ENCODE assay signal across 10 cellular contexts in the genomic region with DNA sequence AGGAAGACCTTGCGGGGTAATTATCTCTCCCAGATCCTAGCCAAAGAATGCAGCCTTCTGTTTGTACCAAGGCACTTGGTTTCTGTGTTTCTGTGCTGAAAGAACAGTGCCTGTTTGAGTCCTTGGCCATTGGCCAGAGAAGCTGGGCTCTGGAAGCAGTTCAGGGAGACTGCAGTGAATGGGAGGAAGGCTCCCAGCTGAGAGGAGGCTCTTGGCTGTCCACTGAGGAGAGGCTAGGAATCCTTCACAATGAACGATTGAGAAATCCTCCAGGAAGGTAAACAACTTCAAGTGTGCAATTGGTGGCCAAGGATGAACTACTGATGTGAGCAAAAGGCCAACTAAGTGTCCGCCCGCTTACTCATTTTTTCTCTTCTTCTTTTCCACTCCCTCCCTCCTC.
A peak's percentile ranks its signal among the peaks of the same experiment; 100 is the strongest.
DNase-seq lines count a peak whose midpoint lies in the region; ATAC-seq and TF ChIP-seq lines count a peak whose summit lies in the region.
"Had no signal": no experiment of that assay in that cellular context is flagged by ENCODE, and none has a peak within 500 bp of the region (broad histone marks: within the 10 kb centered on the region; RNA-seq: fewer than 3 reads in every experiment).

No MANE protein-coding gene starts in this region.

- H3K27ac ChIP-seq in caudate nucleus (ENCODE audit: low read depth, low read length): no peak overlapping the region
- no peak overlapping the region for H3K27ac ChIP-seq in substantia nigra (ENCODE audit: low read depth, low read length, poor library complexity, severe bottlenecking)

- CTCF ChIA-PET in Caco-2 (lab: Charles Lee) (interaction anchor here (0.6 kb wide), 1 partner anchor 30 kb away, joined by 3 read pairs; no protein-coding TSS in a partner anchor), HEK293T (lab: Yijun Ruan, JAX) (no interaction called here)

- H3K4me3 Mint-ChIP-seq in Caco-2 (ENCODE audit: unreplicated experiment): no peak overlapping the region
- H3K4me3 Mint-ChIP-seq: activated naive CD4-positive, alpha-beta T cell treated with anti-CD3 and anti-CD28 coated beads, Interleukin-2, amount 50 U/mL, for 24 hours had no signal

- H3K9me3 Mint-ChIP-seq in Caco-2 (ENCODE audit: unreplicated experiment): no peaks in the 10 kb centered on the region
- H3K9me3 Mint-ChIP-seq: activated naive CD4-positive, alpha-beta T cell treated with anti-CD3 and anti-CD28 coated beads, Interleukin-2, amount 50 U/mL, for 24 hours had no signal

- H3K9me3 ChIP-seq in Caco-2: no peaks in the 10 kb centered on the region

- no peaks in the 10 kb centered on the region for H3K4me1 ChIP-seq in Caco-2

- H3K36me3 Mint-ChIP-seq in Caco-2 (ENCODE audit: insufficient read depth, unreplicated experiment): no peaks in the 10 kb centered on the region
- H3K36me3 Mint-ChIP-seq: activated naive CD4-positive, alpha-beta T cell treated with anti-CD3 and anti-CD28 coated beads, Interleukin-2, amount 50 U/mL, for 24 hours had no signal

- no peaks in the 10 kb centered on the region for H3K27me3 Mint-ChIP-seq in Caco-2 (ENCODE audit: insufficient read depth, unreplicated experiment)

- POLR2A ChIA-PET in Caco-2 (lab: Charles Lee): no interaction called here
- POLR2A ChIA-PET in HEK293T (lab: Yijun Ruan, JAX): no interaction called here

- intact Hi-C loops in left colon (cut with DNase I, micrococcal nuclease) (no loop called here), Caco-2 (cut with micrococcal nuclease; ENCODE audit: unreplicated experiment) (no loop called here)

- no peak for ATAC-seq in left colon
- ATAC-seq in HG03108 (IDR thresholded peaks at IDR 0.05; ENCODE audit: unreplicated experiment): no peak

- no peak overlapping the region for H3K27ac Mint-ChIP-seq in Caco-2 (ENCODE audit: unreplicated experiment)
- H3K27ac Mint-ChIP-seq: activated naive CD4-positive, alpha-beta T cell treated with anti-CD3 and anti-CD28 coated beads, Interleukin-2, amount 50 U/mL, for 24 hours had no signal

- H3K4me1 Mint-ChIP-seq in Caco-2 (ENCODE audit: low read depth, unreplicated experiment): no peaks in the 10 kb centered on the region
- H3K4me1 Mint-ChIP-seq: activated naive CD4-positive, alpha-beta T cell treated with anti-CD3 and anti-CD28 coated beads, Interleukin-2, amount 50 U/mL, for 24 hours had no signal

- no peaks in the 10 kb centered on the region for H3K36me3 ChIP-seq in Caco-2 (ENCODE audit: control insufficient read depth, insufficient read depth, low read length)

- DNase-seq in NCI-H2196 treated with DMSO at 0.1 percent for 48 hours (lab: John Stamatoyannopoulos, UW; ENCODE audit: unreplicated experiment) (peak; percentile 49), caudate nucleus (lab: John Stamatoyannopoulos, UW) (peak in 52 of 61 donors; percentile 1 to 87 (median 35)), left colon (peak; percentile 11 to 48), substantia nigra (lab: John Stamatoyannopoulos, UW) (peak in 48 of 49 donors; percentile 7 to 86 (median 64)), Caco-2 (no peak), AG08395 (ENCODE audit: low spot score) (no peak), HEK293T (ENCODE audit: extremely low spot score) (no peak)
- DNase-seq: NCI-H524 treated with DMSO at 0.1 percent for 48 hours had no signal

- H3K4me3 ChIP-seq in Caco-2 (ENCODE audit: low read depth, low read length): no peak overlapping the region

- no peak for TF ChIP-seq CTCF in Caco-2 (IDR thresholded peaks at IDR 0.05; ENCODE audit: insufficient read depth in 1 of 2, low read depth in 1 of 2, low read length in 1 of 2, severe bottlenecking in 1 of 2, unreplicated experiment in 1 of 2)

- no peaks in the 10 kb centered on the region for H3K27me3 ChIP-seq in Caco-2 (replicated peaks; ENCODE audit: control insufficient read depth, insufficient read depth, low read length)

- BruUV-seq in Caco-2 (replicated peaks; lab: Mats Ljungman, UMichigan): no TSS peak

TF ChIP-seq in HEK293T, 16 proteins besides CTCF, POLR2A, EP300 and RAD21:
- TF ChIP-seq FOXK2 (IDR thresholded peaks at IDR 0.05): no peak
- TF ChIP-seq CTBP1 (IDR thresholded peaks at IDR 0.05; ENCODE audit: borderline replicate concordance): no peak
- TF ChIP-seq L3MBTL2 (conservative IDR thresholded peaks at IDR 0.05): no peak
- TF ChIP-seq BHLHE40 (IDR thresholded peaks at IDR 0.05; ENCODE audit: borderline replicate concordance): no peak
- no peak for TF ChIP-seq ARNT (IDR thresholded peaks at IDR 0.05)
- TF ChIP-seq SP1 (IDR thresholded peaks at IDR 0.05): no peak
- TF ChIP-seq ZNF384 (IDR thresholded peaks at IDR 0.05): no peak

Comparison
In these comparisons a context has a peak if more than half of its experiments do, and no peak if none do; other contexts are left out.
1. DNase-seq: peak in NCI-H2196 treated with DMSO at 0.1 percent for 48 hours (single experiment), caudate nucleus (52 of 61), left colon (2 of 2) and substantia nigra (48 of 49); none in Caco-2 (0 of 2), AG08395 (single experiment) and HEK293T (single experiment).